ENCODE assay signal across 1 cellular context in the genomic region with DNA sequence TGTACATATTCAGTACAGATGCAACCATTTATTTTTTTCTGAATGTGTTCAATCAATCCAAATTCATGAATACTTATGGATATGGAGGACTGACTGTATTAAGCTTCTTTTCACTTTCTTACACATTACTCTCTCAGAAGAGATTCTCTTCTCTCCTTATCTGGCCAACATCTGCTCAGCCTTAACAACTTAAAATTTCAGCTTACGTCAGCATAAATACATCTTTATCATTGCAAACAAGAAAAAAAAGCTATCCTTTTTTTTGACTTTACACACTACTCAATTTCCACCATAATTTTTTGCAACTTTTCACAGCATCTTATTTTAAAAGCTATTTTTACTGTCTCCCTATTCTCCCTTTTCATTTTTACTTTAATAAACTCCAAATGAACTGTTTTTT.
TF ChIP-seq lines count a peak whose summit lies in the region.

No MANE protein-coding gene starts in this region.

TF ChIP-seq in HepG2, 621 proteins besides CTCF, POLR2A, EP300 and RAD21 (continued from another document):
- TF ChIP-seq, protein P1, sequence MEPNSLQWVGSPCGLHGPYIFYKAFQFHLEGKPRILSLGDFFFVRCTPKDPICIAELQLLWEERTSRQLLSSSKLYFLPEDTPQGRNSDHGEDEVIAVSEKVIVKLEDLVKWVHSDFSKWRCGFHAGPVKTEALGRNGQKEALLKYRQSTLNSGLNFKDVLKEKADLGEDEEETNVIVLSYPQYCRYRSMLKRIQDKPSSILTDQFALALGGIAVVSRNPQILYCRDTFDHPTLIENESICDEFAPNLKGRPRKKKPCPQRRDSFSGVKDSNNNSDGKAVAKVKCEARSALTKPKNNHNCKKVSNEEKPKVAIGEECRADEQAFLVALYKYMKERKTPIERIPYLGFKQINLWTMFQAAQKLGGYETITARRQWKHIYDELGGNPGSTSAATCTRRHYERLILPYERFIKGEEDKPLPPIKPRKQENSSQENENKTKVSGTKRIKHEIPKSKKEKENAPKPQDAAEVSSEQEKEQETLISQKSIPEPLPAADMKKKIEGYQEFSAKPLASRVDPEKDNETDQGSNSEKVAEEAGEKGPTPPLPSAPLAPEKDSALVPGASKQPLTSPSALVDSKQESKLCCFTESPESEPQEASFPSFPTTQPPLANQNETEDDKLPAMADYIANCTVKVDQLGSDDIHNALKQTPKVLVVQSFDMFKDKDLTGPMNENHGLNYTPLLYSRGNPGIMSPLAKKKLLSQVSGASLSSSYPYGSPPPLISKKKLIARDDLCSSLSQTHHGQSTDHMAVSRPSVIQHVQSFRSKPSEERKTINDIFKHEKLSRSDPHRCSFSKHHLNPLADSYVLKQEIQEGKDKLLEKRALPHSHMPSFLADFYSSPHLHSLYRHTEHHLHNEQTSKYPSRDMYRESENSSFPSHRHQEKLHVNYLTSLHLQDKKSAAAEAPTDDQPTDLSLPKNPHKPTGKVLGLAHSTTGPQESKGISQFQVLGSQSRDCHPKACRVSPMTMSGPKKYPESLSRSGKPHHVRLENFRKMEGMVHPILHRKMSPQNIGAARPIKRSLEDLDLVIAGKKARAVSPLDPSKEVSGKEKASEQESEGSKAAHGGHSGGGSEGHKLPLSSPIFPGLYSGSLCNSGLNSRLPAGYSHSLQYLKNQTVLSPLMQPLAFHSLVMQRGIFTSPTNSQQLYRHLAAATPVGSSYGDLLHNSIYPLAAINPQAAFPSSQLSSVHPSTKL (CRISPR knock-in tag; IDR thresholded peaks at IDR 0.05): no peak
- no peak for TF ChIP-seq SKI (IDR thresholded peaks at IDR 0.05; ENCODE audit: partially characterized antibody)
TF ChIP-seq in HepG2: peak in this region for 2.
